30 cellular contexts compared by ENCODE assay signal in genomic region chrX:21911481-21911880, GRCh38. TPM values are rescaled to one million over a fixed set of nuclear protein-coding genes. Genes with fewer than 3 reads are reported as not detected.
"Had no signal": no experiment of that assay in that cellular context is flagged by ENCODE, and none has a peak within 500 bp of the region (broad histone marks: within the 10 kb centered on the region; RNA-seq: fewer than 3 reads in every experiment).

No MANE protein-coding gene starts in this region.

- DNase-seq: activated effector memory CD4-positive, alpha-beta T cell treated with anti-CD3 and anti-CD28 coated beads, Interleukin-2, amount 50 U/mL, for 16 hours; activated effector memory CD4-positive, alpha-beta T cell treated with Interleukin-2 at 50 U/mL for 16 hours; activated gamma-delta T cell; activated gamma-delta T cell treated with Interleukin-2 at 50 U/mL for 16 hours; activated naive CD4-positive, alpha-beta T cell; activated naive CD4-positive, alpha-beta T cell treated with anti-CD3 and anti-CD28 coated beads for 36 hours; activated naive CD4-positive, alpha-beta T cell treated with anti-CD3 and anti-CD28 coated beads, Interleukin-2, amount 10 ng/mL, durations not matched to agents 7 days and 5 days; activated naive CD4-positive, alpha-beta T cell treated with anti-CD3 and anti-CD28 coated beads, Interleukin-2, amount 50 U/mL, for 16 hours; activated naive CD4-positive, alpha-beta T cell treated with Interleukin-2 at 50 U/mL for 16 hours; activated naive CD8-positive, alpha-beta T cell treated with anti-CD3 and anti-CD28 coated beads for 36 hours; activated naive CD8-positive, alpha-beta T cell treated with anti-CD3 and anti-CD28 coated beads, Interleukin-2, amount 10 ng/mL, durations not matched to agents 7 days and 5 days; activated naive CD8-positive, alpha-beta T cell treated with anti-CD3 and anti-CD28 coated beads, Interleukin-2, amount 50 U/mL, for 24 hours; activated T-cell treated with anti-CD3 and anti-CD28 coated beads, Interleukin-2, amount 50 U/mL, for 4 hours; activated T-cell treated with anti-CD3 and anti-CD28 coated beads, Interleukin-2, amount 50 U/mL, for 48 hours; activated T-cell treated with anti-CD3 and anti-CD28 coated beads, Interleukin-2, amount 50 U/mL, for 72 hours; adrenal gland; amniotic stem cell; amygdala; anterior cingulate cortex; aorta; body of pancreas; brain microvascular endothelial cell; caudate nucleus; central memory CD4-positive, alpha-beta T cell; cerebellar nuclear complex had no signal

- H3K27ac ChIP-seq: adrenal gland, ascending aorta, body of pancreas, brain microvascular endothelial cell, breast epithelium, cardiac muscle cell had no signal

- FAIRE-seq: bronchial epithelial cell had no signal

- H3K4me3 ChIP-seq: adrenal gland, ascending aorta, body of pancreas, breast epithelium, cardiac muscle cell had no signal

- ATAC-seq: activated naive CD4-positive, alpha-beta T cell treated with anti-CD3 and anti-CD28 coated beads, Interleukin-2, amount 50 U/mL, for 72 hours; activated naive CD8-positive, alpha-beta T cell treated with anti-CD3 and anti-CD28 coated beads, Interleukin-2, amount 50 U/mL, for 24 hours; activated T-cell treated with anti-CD3 and anti-CD28 coated beads, Interleukin-2, amount 50 U/mL, for 4 hours; activated T-cell treated with anti-CD3 and anti-CD28 coated beads, Interleukin-2, amount 50 U/mL, for 72 hours; body of pancreas had no signal

- H3K9me3 ChIP-seq: adrenal gland, ascending aorta, body of pancreas, breast epithelium had no signal

- H3K4me1 ChIP-seq: adrenal gland, ascending aorta, body of pancreas, breast epithelium had no signal

- H3K36me3 ChIP-seq: adrenal gland, ascending aorta, brain microvascular endothelial cell, breast epithelium, cardiac muscle cell had no signal

- H3K27me3 ChIP-seq: adrenal gland, ascending aorta, body of pancreas, brain microvascular endothelial cell, cardiac muscle cell had no signal

RNA-seq across cellular contexts. Expression of gene YY2, which starts 55.7 kb away (rescaled TPM):
- total RNA-seq: ascending aorta had no signal
